In genomic region chr14:106317593-106317992, GRCh38 we compare ENCODE assay signal across 8 cellular contexts.
"Had no signal": no experiment of that assay in that cellular context is flagged by ENCODE, and none has a peak within 500 bp of the region (broad histone marks: within the 10 kb centered on the region; RNA-seq: fewer than 3 reads in every experiment).

No MANE protein-coding gene starts in this region.

- H3K4me3 Mint-ChIP-seq: GM23338, H9 had no signal

- H3K27ac Mint-ChIP-seq: GM23338, H9 had no signal

- H3K4me2 ChIP-seq: GM23338 had no signal

- DNase-seq: H9, HCEC 1CT, IMR-90, Karpas-422, KG1 had no signal

- H3K4me1 Mint-ChIP-seq: GM23338, H9 had no signal

- ATAC-seq: GM23338, K562 had no signal

- H3K4me3 ChIP-seq: GM23338, K562 had no signal

- H3K27ac ChIP-seq: HL-60 had no signal
